8 cellular contexts compared by ENCODE assay signal in genomic region chr3:179348325-179349013, GRCh38. TPM values are rescaled to one million over a fixed set of nuclear protein-coding genes. Genes with fewer than 3 reads are reported as not detected.
DNase-seq lines count a peak whose midpoint lies in the region; ATAC-seq and TF ChIP-seq lines count a peak whose summit lies in the region.

No MANE protein-coding gene starts in this region.

- H2BK12ac ChIP-seq in trophoblast cell (ENCODE audit: low read length) = no peak overlapping the region

- CTCF ChIA-PET in Panc1 (lab: Charles Lee) = no interaction called here

- no peak overlapping the region for H2BK5ac ChIP-seq in trophoblast cell (ENCODE audit: low read depth, low read length, poor library complexity)

- TF ChIP-seq POLR2A in erythroblast (IDR thresholded peaks at IDR 0.05; ENCODE audit: low read length) = no peak

- H3K4me2 ChIP-seq in trophoblast cell (ENCODE audit: low read length) = peak overlapping the region; percentile 94

- no peak overlapping the region for H3K23ac ChIP-seq in trophoblast cell (ENCODE audit: low read length)

- H3K4me1 ChIP-seq in Panc1 (ENCODE audit: control insufficient read depth, insufficient read depth, low read length) (peaks cover 12% of the 10 kb centered on the region), trophoblast cell (ENCODE audit: control insufficient read depth in 1 of 2, insufficient read depth in 2 of 2, low read length in 2 of 2) (no peaks in the 10 kb centered on the region)

- H3K4me3 ChIP-seq in Panc1 (ENCODE audit: low read depth in 2 of 2, low read length in 2 of 2) (peak overlapping the region; percentile 70 to 89), trophoblast cell (ENCODE audit: low read depth, low read length) (no peak overlapping the region)

- peak overlapping the region; percentile 84 for H3K27ac ChIP-seq in Panc1 (ENCODE audit: low read length)
- no peak overlapping the region for H3K27ac ChIP-seq in trophoblast cell (ENCODE audit: low read depth, low read length)

- no peak overlapping the region for H2BK120ac ChIP-seq in trophoblast cell (ENCODE audit: insufficient read depth, low read length, poor library complexity)

- no peak for DNase-seq in activated naive CD4-positive, alpha-beta T cell treated with Interleukin-2 at 50 U/mL for 16 hours
- no peak for DNase-seq in Panc1 (ENCODE audit: low read depth, low spot score)
- peak; percentile 36 to 66 for DNase-seq in erythroblast (lab: John Stamatoyannopoulos, UW)
- peak; percentile 40 to 72 for DNase-seq in trophoblast cell
- no peak for DNase-seq in NCI-H1930 (lab: John Stamatoyannopoulos, UW)
- DNase-seq in cortex of kidney (lab: John Stamatoyannopoulos, UW) = no peak

- no peaks in the 10 kb centered on the region for H3K9me3 ChIP-seq in Panc1 (ENCODE audit: control insufficient read depth, insufficient read depth, low read depth, low read length)
- peaks cover 2% of the 10 kb centered on the region for H3K9me3 ChIP-seq in trophoblast cell (ENCODE audit: insufficient read depth, low read depth, low read length)

- in situ Hi-C loops in Panc1 (cut with HindIII; ENCODE audit: low pct_unique_long_range_greater_than_20kb, low sequenced_read_pairs) = no loop called here

- H3K18ac ChIP-seq in trophoblast cell (ENCODE audit: low read length) = no peak overlapping the region

- H3K27ac Mint-ChIP-seq in activated naive CD4-positive, alpha-beta T cell treated with anti-CD3 and anti-CD28 coated beads, Interleukin-2, amount 50 U/mL, for 24 hours = peak overlapping the region; percentile 81

- H3K4ac ChIP-seq in trophoblast cell (ENCODE audit: low read depth, low read length) = no peak overlapping the region

- no peak overlapping the region for H4K12ac ChIP-seq in trophoblast cell (ENCODE audit: low read depth, low read length)

- H3K36me3 Mint-ChIP-seq in activated naive CD4-positive, alpha-beta T cell treated with anti-CD3 and anti-CD28 coated beads, Interleukin-2, amount 50 U/mL, for 24 hours = peaks cover 10% of the 10 kb centered on the region

- ATAC-seq in HG02943 (IDR thresholded peaks at IDR 0.05; ENCODE audit: low read depth, unreplicated experiment) (peak; percentile 37), Panc1 (no peak)

- H3K9ac ChIP-seq in trophoblast cell (ENCODE audit: low read length) = peak overlapping the region; percentile 64

- no peak overlapping the region for H2AK5ac ChIP-seq in trophoblast cell (ENCODE audit: low read length)

- POLR2A ChIA-PET in Panc1 (lab: Charles Lee) = no interaction called here

- H3K27me3 ChIP-seq in Panc1 (ENCODE audit: control insufficient read depth, insufficient read depth, low read length) = no peaks in the 10 kb centered on the region
- H3K27me3 ChIP-seq in trophoblast cell (ENCODE audit: insufficient read depth, low read length) = no peaks in the 10 kb centered on the region

- no peak for TF ChIP-seq CTCF in Panc1 (IDR thresholded peaks at IDR 0.05)

- H4K8ac ChIP-seq in trophoblast cell (ENCODE audit: low read depth, low read length) = no peak overlapping the region

- H3K36me3 ChIP-seq in Panc1 (ENCODE audit: control insufficient read depth, insufficient read depth, low read length) = peaks cover 9% of the 10 kb centered on the region
- peaks cover 2 to 14% of the 10 kb centered on the region in 2 experiments for H3K36me3 ChIP-seq in trophoblast cell (ENCODE audit: control insufficient read depth in 1 of 2, insufficient read depth in 2 of 2, low read length in 2 of 2)

- no CpG with 5 or more reads among the region's 5 CpGs for WGBS in trophoblast cell (ENCODE audit: extremely low coverage, insufficient coverage, insufficient read length)

- peaks cover 4% of the 10 kb centered on the region for H3K79me1 ChIP-seq in trophoblast cell (ENCODE audit: low read length)

- H4K91ac ChIP-seq in trophoblast cell (ENCODE audit: low read depth, low read length) = no peak overlapping the region

- no peak overlapping the region for H3K14ac ChIP-seq in trophoblast cell (ENCODE audit: low read length)

- TSS peak; percentile 81 for BruUV-seq in Panc1 (replicated peaks; lab: Mats Ljungman, UMichigan)

- no peaks in the 10 kb centered on the region for H3K9me3 Mint-ChIP-seq in activated naive CD4-positive, alpha-beta T cell treated with anti-CD3 and anti-CD28 coated beads, Interleukin-2, amount 50 U/mL, for 24 hours

- H3K79me2 ChIP-seq in trophoblast cell (ENCODE audit: control insufficient read depth, insufficient read depth, low read length, poor library complexity) = peaks cover 2% of the 10 kb centered on the region

- no peaks in the 10 kb centered on the region for H3K27me3 Mint-ChIP-seq in activated naive CD4-positive, alpha-beta T cell treated with anti-CD3 and anti-CD28 coated beads, Interleukin-2, amount 50 U/mL, for 24 hours

- peak overlapping the region; percentile 100 for H3K4me3 Mint-ChIP-seq in activated naive CD4-positive, alpha-beta T cell treated with anti-CD3 and anti-CD28 coated beads, Interleukin-2, amount 50 U/mL, for 24 hours

- H3K4me1 Mint-ChIP-seq in activated naive CD4-positive, alpha-beta T cell treated with anti-CD3 and anti-CD28 coated beads, Interleukin-2, amount 50 U/mL, for 24 hours = peaks cover 35% of the 10 kb centered on the region

- H2AFZ ChIP-seq in trophoblast cell (ENCODE audit: insufficient read depth, low read length, poor library complexity) = no peak overlapping the region

- intact Hi-C loops in Panc1 (cut with micrococcal nuclease; ENCODE audit: unreplicated experiment) = no loop called here

RNA-seq across cellular contexts. Expression of gene MFN1, which starts 1.0 kb away (rescaled TPM):
- total RNA-seq in Panc1 (2021; ENCODE audit: unreplicated experiment) = 73.5 TPM
- polyA plus RNA-seq in Panc1 (2012; ENCODE audit: insufficient read length) = 20.8 TPM
- 15.1 and 16.0 TPM in 2 replicates for polyA plus RNA-seq in trophoblast cell (2013)

RNA-seq across cellular contexts. Expression of gene ZNF639, which starts 25.6 kb away (rescaled TPM):
- total RNA-seq in Panc1 (2021; ENCODE audit: unreplicated experiment) = 56.1 TPM
- polyA plus RNA-seq in Panc1 (2012; ENCODE audit: insufficient read length) = 25.7 TPM
- 17.0 and 17.6 TPM in 2 replicates for polyA plus RNA-seq in trophoblast cell (2013)

Comparison
In these comparisons a context has a peak if more than half of its experiments do, and no peak if none do; other contexts are left out.
1. DNase-seq: peak in erythroblast (2 of 2) and trophoblast cell (2 of 2); none in activated naive CD4-positive, alpha-beta T cell treated with Interleukin-2 at 50 U/mL for 16 hours (single experiment), Panc1 (single experiment), NCI-H1930 (0 of 2) and cortex of kidney (single experiment).